ENCODE assay signal across 18 cellular contexts in genomic region chr5:172945151-172945550, GRCh38. TPM values are rescaled to one million over a fixed set of nuclear protein-coding genes. Genes with fewer than 3 reads are reported as not detected.
DNase-seq lines count a peak whose midpoint lies in the region; ATAC-seq and TF ChIP-seq lines count a peak whose summit lies in the region.
"Had no signal": no experiment of that assay in that cellular context is flagged by ENCODE, and none has a peak within 500 bp of the region (broad histone marks: within the 10 kb centered on the region; RNA-seq: fewer than 3 reads in every experiment).

No MANE protein-coding gene starts in this region.

- no peak overlapping the region for H3K4me3 Mint-ChIP-seq in T-helper 2 cell treated with Interferon-gamma antibody and Interleukin-4, amounts not matched to agents 5 μg/mL and 100 μg/mL, for 36 hours
- H3K4me3 Mint-ChIP-seq: IgD-negative memory B cell had no signal

- no peaks in the 10 kb centered on the region for H3K9me2 ChIP-seq in SK-N-SH

- peaks cover 5% of the 10 kb centered on the region; the same call in 1 of the 2 replicates for H3K79me2 ChIP-seq in SK-N-SH (ENCODE audit: insufficient read depth)

- DNase-seq in SK-N-SH = no peak
- DNase-seq in ascending aorta (ENCODE audit: low spot score in 2 of 2) = no peak
- no peak for DNase-seq in mesenchymal stem cell
- peak; percentile 45 for DNase-seq in spleen
- no peak for DNase-seq in GM10248 (ENCODE audit: extremely low spot score)
- no peak for DNase-seq in T-helper 2 cell treated with Interferon-gamma antibody and Interleukin-4, amounts not matched to agents 5 μg/mL and 100 μg/mL, for 36 hours (ENCODE audit: low spot score)
- DNase-seq in NCI-H524 (lab: John Stamatoyannopoulos, UW) = no peak
- DNase-seq: COR-L47, DMS153, EL, HCEC 1CT, NCI-H1436 treated with DMSO at 0.1 percent for 48 hours, NCI-H2227 treated with DMSO at 0.1 percent for 48 hours, NCI-H526 treated with DMSO at 0.1 percent for 48 hours had no signal

- peaks cover 0 to 36% of the 10 kb centered on the region in 2 experiments; a peak in 2 of 4 replicates for H3K4me1 ChIP-seq in SK-N-SH (ENCODE audit: control insufficient read depth in 1 of 2, insufficient read depth in 2 of 2, low read depth in 1 of 2, low read length in 1 of 2)
- peaks cover 6 to 16% of the 10 kb centered on the region in 2 donors for H3K4me1 ChIP-seq in ascending aorta
- peaks cover 24% of the 10 kb centered on the region for H3K4me1 ChIP-seq in mesenchymal stem cell (ENCODE audit: control insufficient read depth, insufficient read depth, low read depth, low read length)
- H3K4me1 ChIP-seq in spleen = peaks cover 0 to 10% (median 0%) of the 10 kb centered on the region in 6 donors

- H3K36me3 ChIP-seq in SK-N-SH (replicated peaks in 1 of 2; ENCODE audit: control insufficient read depth in 1 of 2, insufficient read depth in 2 of 2, low read length in 1 of 2) = peaks cover 0 to 6% of the 10 kb centered on the region in 2 experiments
- peaks cover 17 to 32% of the 10 kb centered on the region in 2 donors for H3K36me3 ChIP-seq in ascending aorta
- peaks cover 49 to 73% of the 10 kb centered on the region in 2 experiments for H3K36me3 ChIP-seq in mesenchymal stem cell (ENCODE audit: control insufficient read depth in 1 of 2, insufficient read depth in 2 of 2, low read depth in 1 of 2, low read length in 2 of 2)
- peaks cover 0 to 100% (median 45%) of the 10 kb centered on the region in 6 donors for H3K36me3 ChIP-seq in spleen

- no peak for ATAC-seq in SK-N-SH treated with all-trans-retinoic acid at 6 μM for 48 hours

- peaks cover 37% of the 10 kb centered on the region for H3F3A ChIP-seq in SK-N-SH (replicated peaks; ENCODE audit: insufficient read depth)

- no peak overlapping the region for H4K8ac ChIP-seq in mesenchymal stem cell (ENCODE audit: low read length)

- H4K91ac ChIP-seq in mesenchymal stem cell (ENCODE audit: low read length) = peak overlapping the region; percentile 62

- peak overlapping the region in 1 of 2 experiments; percentile 33 for H3K4ac ChIP-seq in mesenchymal stem cell (ENCODE audit: low read depth in 1 of 2, low read length in 2 of 2)

- no peak for TF ChIP-seq CTCF in SK-N-SH (IDR thresholded peaks at IDR 0.05)
- TF ChIP-seq CTCF in ascending aorta (IDR thresholded peaks at IDR 0.05) = no peak
- no peak for TF ChIP-seq CTCF in spleen (IDR thresholded peaks at IDR 0.05 in 8 of 11, conservative IDR thresholded peaks at IDR 0.05 in 3 of 11)
- no peak for TF ChIP-seq CTCF in GM10248 (IDR thresholded peaks at IDR 0.05; ENCODE audit: control extremely low read depth, extremely low read depth, low read depth, missing control alignments)

- H3K4me1 Mint-ChIP-seq in T-helper 2 cell treated with Interferon-gamma antibody and Interleukin-4, amounts not matched to agents 5 μg/mL and 100 μg/mL, for 36 hours (ENCODE audit: low read depth) = no peaks in the 10 kb centered on the region
- H3K4me1 Mint-ChIP-seq: IgD-negative memory B cell had no signal

- H3K27ac Mint-ChIP-seq in T-helper 2 cell treated with Interferon-gamma antibody and Interleukin-4, amounts not matched to agents 5 μg/mL and 100 μg/mL, for 36 hours = no peak overlapping the region
- H3K27ac Mint-ChIP-seq: IgD-negative memory B cell had no signal

- H3K27me3 Mint-ChIP-seq in T-helper 2 cell treated with Interferon-gamma antibody and Interleukin-4, amounts not matched to agents 5 μg/mL and 100 μg/mL, for 36 hours (ENCODE audit: low read depth) = no peaks in the 10 kb centered on the region
- H3K27me3 Mint-ChIP-seq: IgD-negative memory B cell had no signal

- H2AK5ac ChIP-seq in mesenchymal stem cell (ENCODE audit: low read length, severe bottlenecking) = peak overlapping the region; percentile 89

- H2AFZ ChIP-seq in SK-N-SH (ENCODE audit: low read depth) (no peak overlapping the region), mesenchymal stem cell (ENCODE audit: low read depth, low read length) (no peak overlapping the region)

- intact Hi-C loops in ascending aorta (cut with DNase I) (no loop called here), spleen (cut with DNase I; ENCODE audit: low total_unique reads) (no loop called here)

- H3K27ac ChIP-seq in SK-N-SH (ENCODE audit: low read depth in 2 of 2, low read length in 1 of 2) (peak overlapping the region in 1 of 2 experiments; percentile 94; a peak in 2 of 4 replicates), ascending aorta (peak overlapping the region; percentile 91 to 95), mesenchymal stem cell (ENCODE audit: low read length, poor library complexity, severe bottlenecking) (no peak overlapping the region), spleen (no peak overlapping the region)
- H3K27ac ChIP-seq: 22Rv1, C4-2B had no signal

- TF ChIP-seq POLR2A in spleen (IDR thresholded peaks at IDR 0.05) = no peak

- H3K23ac ChIP-seq in mesenchymal stem cell (ENCODE audit: low read length in 2 of 2) = no peak overlapping the region

- H3K9ac ChIP-seq in SK-N-SH = peak overlapping the region; percentile 70; the same call in 1 of the 2 replicates
- H3K9ac ChIP-seq in mesenchymal stem cell (ENCODE audit: low read length) = no peak overlapping the region

- no peak overlapping the region for H3K14ac ChIP-seq in mesenchymal stem cell (ENCODE audit: low read length in 2 of 2)

- H3K4me3 ChIP-seq in SK-N-SH (ENCODE audit: low read depth in 2 of 2, low read length in 1 of 2) (no peak overlapping the region), ascending aorta (no peak overlapping the region), mesenchymal stem cell (ENCODE audit: insufficient read depth in 1 of 2, low read depth in 1 of 2, low read length in 2 of 2) (no peak overlapping the region), spleen (no peak overlapping the region)

- no peak overlapping the region for H2BK5ac ChIP-seq in mesenchymal stem cell (ENCODE audit: low read depth, low read length, poor library complexity, severe bottlenecking)

- TF ChIP-seq RAD21 in SK-N-SH (IDR thresholded peaks at IDR 0.05; ENCODE audit: low read length) = no peak

- H3K4me2 ChIP-seq in SK-N-SH (no peak overlapping the region), mesenchymal stem cell (ENCODE audit: low read length, poor library complexity, severe bottlenecking) (no peak overlapping the region)

- WGBS in SK-N-SH (ENCODE audit: low lambda C conversion rate) = 92% methylated on average over 6 of the region's 6 CpGs
- WGBS in mesenchymal stem cell = 87% methylated on average over 6 of the region's 6 CpGs
- 89 to 98% (median 95%) methylated on average over 6 of the region's 6 CpGs for WGBS in spleen, 5 donors

- peaks cover 1% of the 10 kb centered on the region for H3K79me1 ChIP-seq in mesenchymal stem cell (replicated peaks; ENCODE audit: low read length, poor library complexity, severe bottlenecking)

- H2BK12ac ChIP-seq in mesenchymal stem cell (ENCODE audit: low read length in 2 of 2) = peak overlapping the region in 1 of 2 experiments; percentile 48

- no peak for TF ChIP-seq EP300 in SK-N-SH (IDR thresholded peaks at IDR 0.05; ENCODE audit: borderline replicate concordance in 1 of 2, low read depth in 1 of 2, low read length in 1 of 2)

- H2BK15ac ChIP-seq in mesenchymal stem cell (ENCODE audit: low read depth, poor library complexity, severe bottlenecking) = no peak overlapping the region

- no peaks in the 10 kb centered on the region for H3K36me3 Mint-ChIP-seq in T-helper 2 cell treated with Interferon-gamma antibody and Interleukin-4, amounts not matched to agents 5 μg/mL and 100 μg/mL, for 36 hours (ENCODE audit: low read depth)

- H3K18ac ChIP-seq in mesenchymal stem cell (ENCODE audit: low read depth in 1 of 2, low read length in 2 of 2) = peak overlapping the region in 1 of 2 experiments; percentile 11

- H2BK120ac ChIP-seq in mesenchymal stem cell (ENCODE audit: low read depth, low read length) = no peak overlapping the region

- CTCF ChIA-PET in SK-N-SH (lab: Yijun Ruan, JAX) = interaction anchor here (2.1 kb wide), 1 partner anchor 12 kb away, joined by 11 read pairs; no protein-coding TSS in a partner anchor
- CTCF ChIA-PET in GM10248 (lab: Yijun Ruan, JAX) = interaction anchor here (1.3 kb wide), 1 partner anchor 230 kb away, joined by 4 read pairs; no protein-coding TSS in a partner anchor

- POLR2A ChIA-PET in SK-N-SH (lab: Yijun Ruan, JAX) (no interaction called here), GM10248 (lab: Yijun Ruan, JAX) (no interaction called here)

- H3K27me3 ChIP-seq in SK-N-SH (ENCODE audit: insufficient read depth) = no peaks in the 10 kb centered on the region
- H3K27me3 ChIP-seq in ascending aorta = no peaks in the 10 kb centered on the region
- H3K27me3 ChIP-seq in mesenchymal stem cell (ENCODE audit: control insufficient read depth in 1 of 2, insufficient read depth in 1 of 2, low read length in 2 of 2) = no peaks in the 10 kb centered on the region
- no peaks in the 10 kb centered on the region for H3K27me3 ChIP-seq in spleen (replicated peaks in 1 of 7)

- H4K20me1 ChIP-seq in SK-N-SH (ENCODE audit: insufficient read depth) = no peaks in the 10 kb centered on the region

- H3K9me3 Mint-ChIP-seq in T-helper 2 cell treated with Interferon-gamma antibody and Interleukin-4, amounts not matched to agents 5 μg/mL and 100 μg/mL, for 36 hours = no peaks in the 10 kb centered on the region
- H3K9me3 Mint-ChIP-seq: IgD-negative memory B cell had no signal

- H3K9me3 ChIP-seq in SK-N-SH (no peaks in the 10 kb centered on the region), ascending aorta (no peaks in the 10 kb centered on the region), mesenchymal stem cell (ENCODE audit: control insufficient read depth, low read length) (no peaks in the 10 kb centered on the region), spleen (no peaks in the 10 kb centered on the region)

TF ChIP-seq in SK-N-SH treated with all-trans-retinoic acid at 6 μM for 48 hours, 23 proteins besides CTCF, POLR2A, EP300 and RAD21 (continues in another document):
- TF ChIP-seq TOX (CRISPR knock-in tag; IDR thresholded peaks at IDR 0.05; ENCODE audit: borderline replicate concordance) = no peak
- TF ChIP-seq SNAI2 (CRISPR knock-in tag; IDR thresholded peaks at IDR 0.05) = no peak
- no peak for TF ChIP-seq ZFP3 (CRISPR knock-in tag; IDR thresholded peaks at IDR 0.05)
- TF ChIP-seq ZNF565 (CRISPR knock-in tag; conservative IDR thresholded peaks at IDR 0.05; ENCODE audit: low read depth) = no peak
- no peak for TF ChIP-seq BACH2 (CRISPR knock-in tag; IDR thresholded peaks at IDR 0.05; ENCODE audit: borderline replicate concordance)

RNA-seq across cellular contexts. Expression of gene RPL26L1, which starts 14.1 kb away (rescaled TPM):
- polyA plus RNA-seq in SK-N-SH (2012; rRNA removed) (193 and 212 TPM in 2 replicates), spleen (10 to 100 TPM; 31.0 to 56.4 (median 46.4) TPM)
- polyA plus RNA-seq in SK-N-SH (2012; cell fraction: cytosol; rRNA removed) = 199 and 206 TPM in 2 replicates
- 86.4 and 89.6 TPM in 2 replicates for polyA plus RNA-seq in SK-N-SH (2012; cell fraction: nucleus; rRNA removed)
- total RNA-seq in ascending aorta (0.75 TPM), spleen (10 to 100 TPM; 10.6 to 36.8 (median 16.9) TPM)
- 77.2 TPM for polyA plus RNA-seq in mesenchymal stem cell (2013, experiment 1 of 2)
- 75.2 TPM for polyA plus RNA-seq in mesenchymal stem cell (2013, experiment 2 of 2)

RNA-seq across cellular contexts. Expression of gene ATP6V0E1, which starts 38.4 kb away (rescaled TPM):
- polyA plus RNA-seq in SK-N-SH (2012; rRNA removed) (215 and 243 TPM in 2 replicates), spleen (100 to 1,000 TPM; 213 to 314 (median 298) TPM)
- 278 and 338 TPM in 2 replicates for polyA plus RNA-seq in SK-N-SH (2012; cell fraction: cytosol; rRNA removed)
- 73.7 and 85.6 TPM in 2 replicates for polyA plus RNA-seq in SK-N-SH (2012; cell fraction: nucleus; rRNA removed)
- total RNA-seq in ascending aorta (62.6 TPM), spleen (100 to 1,000 TPM; 185 to 221 (median 208) TPM)
- 462 TPM for polyA plus RNA-seq in mesenchymal stem cell (2013, experiment 1 of 2)
- 468 TPM for polyA plus RNA-seq in mesenchymal stem cell (2013, experiment 2 of 2)

Comparison
In these comparisons a context has a peak if more than half of its experiments do, and no peak if none do; other contexts are left out.
1. H3K27ac ChIP-seq: peak in ascending aorta (2 of 2); none in mesenchymal stem cell (single experiment) and spleen (0 of 8).